ENCODE assay signal across 8 cellular contexts in the genomic region with DNA sequence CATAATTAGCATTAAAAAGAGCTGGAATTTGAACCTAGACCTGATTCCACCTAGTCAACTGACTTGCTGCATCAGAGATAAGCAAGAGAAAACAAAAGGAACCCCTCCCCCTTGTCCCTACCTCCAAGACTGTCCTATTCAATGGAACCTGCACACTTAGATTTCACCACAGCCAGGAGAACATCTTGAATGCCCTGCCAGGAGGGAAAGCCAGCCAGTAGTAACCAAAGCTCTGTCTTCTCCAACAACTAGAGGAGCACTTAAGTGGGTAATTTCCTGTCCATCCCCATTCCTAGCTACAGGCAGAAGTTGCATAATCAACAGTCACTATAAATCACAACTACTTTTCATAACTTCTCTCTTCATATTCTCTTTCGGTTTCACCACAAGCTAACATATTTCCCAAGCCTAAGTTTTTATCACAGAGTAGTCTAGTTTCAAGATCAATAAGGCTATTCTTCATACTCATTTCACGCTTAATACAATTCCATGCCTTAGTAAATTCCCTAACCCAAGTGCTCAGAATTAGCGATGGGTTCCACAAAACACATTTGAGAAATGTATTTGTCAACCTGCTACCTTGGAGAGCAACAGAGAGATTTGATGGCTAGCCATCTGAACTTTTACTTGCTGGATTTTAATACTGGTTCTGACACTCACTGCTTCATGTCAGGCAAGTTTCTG. TPM values are rescaled to one million over a fixed set of nuclear protein-coding genes. Genes with fewer than 3 reads are reported as not detected.
DNase-seq lines count a peak whose midpoint lies in the region; FAIRE-seq and TF ChIP-seq lines count a peak whose summit lies in the region.

No MANE protein-coding gene starts in this region.

- CTCF ChIA-PET in HEK293 (lab: Yijun Ruan, JAX) = interaction anchor here (0.6 to 1.2 kb wide), 3 partner anchors 33 to 163 kb away, joined by 3 read pairs; no protein-coding TSS in a partner anchor

- peaks cover 9% of the 10 kb centered on the region for H3F3A ChIP-seq in SU-DHL-6 (ENCODE audit: insufficient read depth)

- no peaks in the 10 kb centered on the region for H3K36me3 ChIP-seq in HEK293 (ENCODE audit: control insufficient read depth in 2 of 2, insufficient read depth in 1 of 2, low read length in 2 of 2)
- no peaks in the 10 kb centered on the region for H3K36me3 ChIP-seq in SU-DHL-6 (ENCODE audit: low read length)
- no peaks in the 10 kb centered on the region for H3K36me3 ChIP-seq in keratinocyte (ENCODE audit: control insufficient read depth in 2 of 2, extremely low read depth in 1 of 2, insufficient read depth in 2 of 2, low read length in 2 of 2)
- H3K36me3 ChIP-seq in brain microvascular endothelial cell (replicated peaks) = no peaks in the 10 kb centered on the region
- H3K36me3 ChIP-seq in effector memory CD4-positive, alpha-beta T cell (ENCODE audit: control insufficient read depth, insufficient read depth, low read length) = no peaks in the 10 kb centered on the region

- H3K9ac ChIP-seq in SU-DHL-6 (ENCODE audit: low read length) = no peak overlapping the region
- no peak overlapping the region for H3K9ac ChIP-seq in keratinocyte (ENCODE audit: control insufficient read depth, extremely low read depth, insufficient read depth, low read length)

- H2AFZ ChIP-seq in SU-DHL-6 (ENCODE audit: low read depth, low read length, severe bottlenecking) (no peak overlapping the region), keratinocyte (ENCODE audit: control insufficient read depth, low read length) (no peak overlapping the region)

- peak overlapping the region; percentile 77 for H3K4me3 ChIP-seq in AG10803 (ENCODE audit: low read length)
- no peak overlapping the region for H3K4me3 ChIP-seq in HEK293 (ENCODE audit: low read depth, low read length)
- H3K4me3 ChIP-seq in SU-DHL-6 (ENCODE audit: insufficient read depth, low read length, poor library complexity, severe bottlenecking) = no peak overlapping the region
- H3K4me3 ChIP-seq in keratinocyte (ENCODE audit: control insufficient read depth in 2 of 3, extremely low read depth in 1 of 3, insufficient read depth in 2 of 3, low read depth in 1 of 3, low read length in 3 of 3) = no peak overlapping the region
- no peak overlapping the region for H3K4me3 ChIP-seq in brain microvascular endothelial cell (ENCODE audit: low read depth, low read length)
- no peak overlapping the region for H3K4me3 ChIP-seq in effector memory CD4-positive, alpha-beta T cell (ENCODE audit: insufficient read depth, low read depth, low read length, poor library complexity, severe bottlenecking)

- H3K27ac ChIP-seq in HEK293 (ENCODE audit: extremely low read depth, low read depth, low read length) = no peak overlapping the region
- no peak overlapping the region for H3K27ac ChIP-seq in SU-DHL-6 (ENCODE audit: low read depth, low read length)
- H3K27ac ChIP-seq in keratinocyte (ENCODE audit: control insufficient read depth, insufficient read depth, low read length) = no peak overlapping the region
- no peak overlapping the region for H3K27ac ChIP-seq in brain microvascular endothelial cell
- H3K27ac ChIP-seq in effector memory CD4-positive, alpha-beta T cell (ENCODE audit: insufficient read depth, low read length, poor library complexity, severe bottlenecking) = no peak overlapping the region

- FAIRE-seq in keratinocyte (lab: Jason Lieb, UNC) = no peak

- POLR2A ChIA-PET in HEK293 (lab: Yijun Ruan, JAX) = interaction anchor here (1.0 to 1.1 kb wide), 3 partner anchors 13 to 83 kb away, joined by 3 to 6 read pairs (median 3); no protein-coding TSS in a partner anchor

- H3K9me3 ChIP-seq in HEK293 (ENCODE audit: control insufficient read depth, insufficient read depth, low read depth, low read length) (no peaks in the 10 kb centered on the region), SU-DHL-6 (ENCODE audit: insufficient read depth, low read length) (no peaks in the 10 kb centered on the region), keratinocyte (ENCODE audit: control insufficient read depth, low read depth, low read length) (no peaks in the 10 kb centered on the region)
- no peaks in the 10 kb centered on the region for H3K9me3 ChIP-seq in effector memory CD4-positive, alpha-beta T cell (ENCODE audit: control insufficient read depth, low read length)

- H3K79me2 ChIP-seq in SU-DHL-6 (ENCODE audit: insufficient read depth, low read length) (0 out of 2 replicates have a peak, but pooled peaks cover 4% of the 10 kb centered on the region), keratinocyte (ENCODE audit: control insufficient read depth, insufficient read depth, low read length) (peaks cover 17% of the 10 kb centered on the region)

- DNase-seq in AG10803 (ENCODE audit: low read depth) (peak; percentile 83), keratinocyte (ENCODE audit: low read depth, low spot score) (no peak), Ammon's horn (ENCODE audit: low spot score) (no peak), brain microvascular endothelial cell (no peak)
- DNase-seq in stimulated activated CD4-positive, alpha-beta T cell treated with anti-CD3 and anti-CD28 coated beads, Interleukin-4, amount 100 ng/mL, for 24 hours = no peak
- DNase-seq in effector memory CD4-positive, alpha-beta T cell = no peak

- H3K9me1 ChIP-seq in keratinocyte (ENCODE audit: control insufficient read depth, extremely low read depth, insufficient read depth, low read length) = no peaks in the 10 kb centered on the region

- H3K4me1 ChIP-seq in HEK293 (ENCODE audit: control insufficient read depth, insufficient read depth, low read length) (peaks cover 11% of the 10 kb centered on the region), keratinocyte (ENCODE audit: control insufficient read depth, extremely low read depth, insufficient read depth, low read length) (peaks cover 18% of the 10 kb centered on the region)
- peaks cover 14% of the 10 kb centered on the region for H3K4me1 ChIP-seq in effector memory CD4-positive, alpha-beta T cell (ENCODE audit: control insufficient read depth, insufficient read depth, low read length, poor library complexity, severe bottlenecking)

- peak overlapping the region; percentile 90 for H3K4me2 ChIP-seq in SU-DHL-6 (ENCODE audit: low read depth, low read length, poor library complexity, severe bottlenecking)
- peak overlapping the region; percentile 30 for H3K4me2 ChIP-seq in keratinocyte (ENCODE audit: control insufficient read depth, extremely low read depth, insufficient read depth, low read depth, low read length)

- H3K27me3 ChIP-seq in SU-DHL-6 (ENCODE audit: low read length) = no peaks in the 10 kb centered on the region
- H3K27me3 ChIP-seq in keratinocyte (ENCODE audit: control insufficient read depth, extremely low read depth, insufficient read depth, low read length) = no peaks in the 10 kb centered on the region
- H3K27me3 ChIP-seq in brain microvascular endothelial cell (replicated peaks) = no peaks in the 10 kb centered on the region
- H3K27me3 ChIP-seq in effector memory CD4-positive, alpha-beta T cell (replicated peaks; ENCODE audit: control insufficient read depth, insufficient read depth, low read length, poor library complexity, severe bottlenecking) = no peaks in the 10 kb centered on the region

- in situ Hi-C loops in brain microvascular endothelial cell (cut with HindIII; ENCODE audit: low pct_ligation_motif_present, low sequenced_read_pairs) = no loop called here

- H4K20me1 ChIP-seq in SU-DHL-6 (ENCODE audit: low read depth, low read length) (no peaks in the 10 kb centered on the region; the same call in 1 of the 2 replicates), keratinocyte (ENCODE audit: control insufficient read depth, extremely low read depth, insufficient read depth, low read length) (peaks cover 4% of the 10 kb centered on the region)

- H3K9me2 ChIP-seq in SU-DHL-6 (replicated peaks; ENCODE audit: insufficient read depth, low read length) = no peaks in the 10 kb centered on the region

- dilution Hi-C loops in keratinocyte (cut with MboI; ENCODE audit: extremely low pct_ligation_motif_present, low sequenced_read_pairs) = no loop called here

- no peak for TF ChIP-seq CTCF in AG10803 (conservative IDR thresholded peaks at IDR 0.05; ENCODE audit: low read length)
- no peak for TF ChIP-seq CTCF in HEK293 (tag by site-specific recombination; IDR thresholded peaks at IDR 0.05)
- no peak for TF ChIP-seq CTCF in SU-DHL-6 (IDR thresholded peaks at IDR 0.05; ENCODE audit: insufficient read depth, low read length, poor library complexity, severe bottlenecking)
- TF ChIP-seq CTCF in keratinocyte (optimal IDR thresholded peaks at IDR 0.05 in 1 of 3, IDR thresholded peaks at IDR 0.05 in 1 of 3, conservative IDR thresholded peaks at IDR 0.05 in 1 of 3; ENCODE audit: extremely low read depth in 1 of 3, insufficient read depth in 2 of 3, low read length in 3 of 3) = no peak
- TF ChIP-seq CTCF in brain microvascular endothelial cell (IDR thresholded peaks at IDR 0.05; ENCODE audit: low read depth, low read length, missing control alignments) = no peak

TF ChIP-seq in HEK293, 187 proteins besides CTCF, POLR2A, EP300 and RAD21 (continues in another document):
- TF ChIP-seq PRDM1 (tag by site-specific recombination; IDR thresholded peaks at IDR 0.05) = peak; percentile 18; the same call in 1 of the 2 replicates
- TF ChIP-seq, protein P1, sequence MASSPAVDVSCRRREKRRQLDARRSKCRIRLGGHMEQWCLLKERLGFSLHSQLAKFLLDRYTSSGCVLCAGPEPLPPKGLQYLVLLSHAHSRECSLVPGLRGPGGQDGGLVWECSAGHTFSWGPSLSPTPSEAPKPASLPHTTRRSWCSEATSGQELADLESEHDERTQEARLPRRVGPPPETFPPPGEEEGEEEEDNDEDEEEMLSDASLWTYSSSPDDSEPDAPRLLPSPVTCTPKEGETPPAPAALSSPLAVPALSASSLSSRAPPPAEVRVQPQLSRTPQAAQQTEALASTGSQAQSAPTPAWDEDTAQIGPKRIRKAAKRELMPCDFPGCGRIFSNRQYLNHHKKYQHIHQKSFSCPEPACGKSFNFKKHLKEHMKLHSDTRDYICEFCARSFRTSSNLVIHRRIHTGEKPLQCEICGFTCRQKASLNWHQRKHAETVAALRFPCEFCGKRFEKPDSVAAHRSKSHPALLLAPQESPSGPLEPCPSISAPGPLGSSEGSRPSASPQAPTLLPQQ (tag by site-specific recombination; IDR thresholded peaks at IDR 0.05) = peak; percentile 78
- TF ChIP-seq ZNF549 (tag by site-specific recombination; IDR thresholded peaks at IDR 0.05) = no peak
- 0 out of 2 replicates have a peak, but pooled peaks have one; percentile 32 for TF ChIP-seq ZFP69B (tag by site-specific recombination; IDR thresholded peaks at IDR 0.05)
- TF ChIP-seq ZNF133 (tag by site-specific recombination; IDR thresholded peaks at IDR 0.05) = no peak
- TF ChIP-seq SCRT2 (tag by site-specific recombination; IDR thresholded peaks at IDR 0.05) = peak; percentile 66

RNA-seq across cellular contexts. Expression of a gene that starts 2.2 kb away (rescaled TPM):
- polyA plus RNA-seq in keratinocyte = 11.8 to 20.0 TPM (median 13.0 TPM) in 3 replicates
- polyA plus RNA-seq in keratinocyte (2011; ENCODE audit: low read depth) = 7.8 TPM
- 17.4 TPM in 2 replicates for polyA plus RNA-seq in keratinocyte (2011; cell fraction: cytosol; rRNA removed)
- 17.2 and 23.9 TPM in 2 replicates for polyA plus RNA-seq in keratinocyte (2011; cell fraction: nucleus; rRNA removed)
- polyA plus RNA-seq in keratinocyte (2012; ENCODE audit: low replicate concordance) = 8.2 and 14.8 TPM in 2 replicates
- 30.1 to 96.8 TPM (median 32.2 TPM) in 3 replicates for polyA minus RNA-seq in keratinocyte
- 23.4 TPM for polyA minus RNA-seq in keratinocyte (2011; cell fraction: cytosol; rRNA and poly(A)+ RNA removed)
- polyA minus RNA-seq in keratinocyte (2011; cell fraction: nucleus; rRNA and poly(A)+ RNA removed) = 19.6 and 28.0 TPM in 2 replicates
